In the genomic region with DNA sequence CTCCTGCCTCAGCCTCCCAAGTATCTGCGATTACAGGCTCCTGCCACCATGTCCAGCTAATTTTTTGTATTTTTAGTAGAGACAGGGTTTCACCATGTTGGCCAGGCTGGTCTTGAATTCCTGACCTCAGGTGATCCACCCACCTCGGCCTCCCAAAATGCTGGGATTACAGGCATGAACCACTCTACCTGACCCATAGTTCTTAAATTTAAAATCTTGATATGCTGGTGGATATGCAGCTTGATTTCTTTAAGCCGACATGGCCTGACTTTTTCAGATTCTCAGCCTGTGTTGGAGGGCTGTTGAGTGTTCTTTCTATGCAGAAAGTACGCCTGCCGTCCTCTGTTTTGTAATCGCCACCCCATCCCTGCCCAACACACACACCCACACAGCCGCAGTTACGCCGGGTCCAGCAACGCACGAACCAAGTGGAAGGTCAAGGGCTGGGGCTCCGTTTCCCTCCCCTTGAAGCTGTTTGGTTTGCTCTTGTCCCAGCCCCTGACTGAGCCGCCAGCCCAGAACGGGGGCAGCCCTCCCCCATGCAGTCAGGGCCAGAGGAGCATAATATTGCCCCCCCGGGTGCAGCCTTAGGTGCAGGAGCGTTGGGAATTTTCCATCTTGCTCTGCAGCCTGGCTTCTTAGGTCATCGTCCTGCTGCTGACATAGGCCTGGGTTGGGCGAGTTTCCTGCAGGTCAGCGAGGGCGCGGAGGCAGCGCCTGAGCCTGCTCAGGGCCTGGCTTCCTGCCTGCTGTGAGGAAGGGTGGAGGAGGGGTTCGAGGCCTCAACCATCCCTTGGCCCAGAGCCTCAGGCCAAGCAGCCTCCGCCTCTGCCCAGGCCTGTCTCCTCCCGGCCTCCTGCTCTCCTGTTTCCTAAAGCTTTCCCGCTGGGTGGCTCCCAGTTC, we compare ENCODE assay signal across 8 cellular contexts. TPM values are rescaled to one million over a fixed set of nuclear protein-coding genes. Genes with fewer than 3 reads are reported as not detected.
DNase-seq lines count a peak whose midpoint lies in the region; ATAC-seq, FAIRE-seq and TF ChIP-seq lines count a peak whose summit lies in the region.

No MANE protein-coding gene starts in this region.

- no peaks in the 10 kb centered on the region for H3K36me3 Mint-ChIP-seq in astrocyte (ENCODE audit: low read depth, unreplicated experiment)

- H3K4me1 Mint-ChIP-seq in astrocyte (ENCODE audit: low read depth, unreplicated experiment) = peaks cover 30% of the 10 kb centered on the region

- H3K27ac ChIP-seq in HUES6 (ENCODE audit: low read depth, low read length) (peak overlapping the region; percentile 69; the same call in 1 of the 2 replicates), astrocyte (ENCODE audit: low read depth, low read length) (no peak overlapping the region), hepatocyte (peak overlapping the region; percentile 95)

- H2AFZ ChIP-seq in astrocyte (ENCODE audit: low read depth, low read length) = peak overlapping the region; percentile 41
- H2AFZ ChIP-seq in hepatocyte = peak overlapping the region; percentile 18

- H3K79me2 ChIP-seq in astrocyte (ENCODE audit: insufficient read depth, low read length) (no peaks in the 10 kb centered on the region), hepatocyte (no peaks in the 10 kb centered on the region)

- no peaks in the 10 kb centered on the region for H3K9me3 Mint-ChIP-seq in astrocyte (ENCODE audit: unreplicated experiment)

- no peak for TF ChIP-seq CTCF in astrocyte (IDR thresholded peaks at IDR 0.05; ENCODE audit: insufficient read depth, low read depth, low read length)
- no peak for TF ChIP-seq CTCF in hepatocyte (IDR thresholded peaks at IDR 0.05; ENCODE audit: poor library complexity)

- H3K9me3 ChIP-seq in HUES6 (ENCODE audit: control insufficient read depth, insufficient read depth, low read depth, low read length) (no peaks in the 10 kb centered on the region), astrocyte (ENCODE audit: insufficient read depth, low read depth, low read length) (no peaks in the 10 kb centered on the region), hepatocyte (ENCODE audit: low read depth) (no peaks in the 10 kb centered on the region)

- H4K20me1 ChIP-seq in astrocyte (ENCODE audit: insufficient read depth, low read length) (no peaks in the 10 kb centered on the region), hepatocyte (ENCODE audit: insufficient read depth, poor library complexity, severe bottlenecking) (no peaks in the 10 kb centered on the region)

- peak; percentile 34 for DNase-seq in astrocyte (ENCODE audit: low read depth)
- peak; percentile 83 for DNase-seq in hepatocyte (ENCODE audit: low spot score)
- DNase-seq in retina = peak; percentile 40
- no peak for DNase-seq in amniotic stem cell (lab: John Stamatoyannopoulos, UW)

- 49% methylated on average over 25 of the region's 26 CpGs for WGBS in hepatocyte (ENCODE audit: low lambda C conversion rate, missing lambda C conversion rate)

- no peaks in the 10 kb centered on the region for H3K36me3 ChIP-seq in HUES6 (ENCODE audit: control insufficient read depth, insufficient read depth, low read length)
- H3K36me3 ChIP-seq in astrocyte (ENCODE audit: insufficient read depth, low read length) = no peaks in the 10 kb centered on the region
- no peaks in the 10 kb centered on the region for H3K36me3 ChIP-seq in hepatocyte (replicated peaks; ENCODE audit: insufficient read depth, low read depth)

- H3K4me3 ChIP-seq in HUES6 (ENCODE audit: low read depth, low read length) (no peak overlapping the region; the same call in 1 of the 2 replicates), astrocyte (ENCODE audit: insufficient read depth, low read depth, low read length) (no peak overlapping the region), hepatocyte (no peak overlapping the region)

- no peak overlapping the region for H3K4me3 Mint-ChIP-seq in astrocyte (ENCODE audit: unreplicated experiment)

- no peak for FAIRE-seq in astrocyte (lab: Jason Lieb, UNC)

- no peak for ATAC-seq in HG03108 (IDR thresholded peaks at IDR 0.05; ENCODE audit: unreplicated experiment)
- ATAC-seq in HG03135 (IDR thresholded peaks at IDR 0.05; ENCODE audit: unreplicated experiment) = no peak
- ATAC-seq in HG03159 (IDR thresholded peaks at IDR 0.05; ENCODE audit: unreplicated experiment) = no peak

- H3K9ac ChIP-seq in HUES6 (ENCODE audit: low read length) (peak overlapping the region; percentile 32), astrocyte (ENCODE audit: low read length) (no peak overlapping the region)

- H3K27me3 Mint-ChIP-seq in astrocyte (ENCODE audit: low read depth, unreplicated experiment) = no peaks in the 10 kb centered on the region

- H3K9me2 ChIP-seq in hepatocyte (replicated peaks; ENCODE audit: insufficient read depth) = no peaks in the 10 kb centered on the region

- H3K4me2 ChIP-seq in astrocyte (ENCODE audit: low read length) (no peak overlapping the region), hepatocyte (peak overlapping the region; percentile 49)

- H3K4me1 ChIP-seq in HUES6 (ENCODE audit: control insufficient read depth, insufficient read depth, low read length) (peaks cover 58% of the 10 kb centered on the region), astrocyte (ENCODE audit: insufficient read depth, low read length) (peaks cover 13% of the 10 kb centered on the region), hepatocyte (ENCODE audit: insufficient read depth) (peaks cover 61% of the 10 kb centered on the region)

- H3K27ac Mint-ChIP-seq in astrocyte (ENCODE audit: unreplicated experiment) = peak overlapping the region; percentile 31

- H3K27me3 ChIP-seq in HUES6 (ENCODE audit: control insufficient read depth, insufficient read depth, low read length) = no peaks in the 10 kb centered on the region
- H3K27me3 ChIP-seq in astrocyte (ENCODE audit: insufficient read depth, low read length) = no peaks in the 10 kb centered on the region
- H3K27me3 ChIP-seq in hepatocyte = no peaks in the 10 kb centered on the region

RNA-seq across cellular contexts. Expression of a gene that starts 44.2 kb away (rescaled TPM):
- 210 and 225 TPM in 2 replicates for total RNA-seq in astrocyte
- total RNA-seq in hepatocyte = 252 and 260 TPM in 2 replicates
- polyA plus RNA-seq in hepatocyte = 216 and 228 TPM in 2 replicates
